1 cellular context compared by ENCODE assay signal in genomic region chr9:95055851-95056551, GRCh38.
A peak's percentile ranks its signal among the peaks of the same experiment; 100 is the strongest.
TF ChIP-seq lines count a peak whose summit lies in the region.

No MANE protein-coding gene starts in this region.

TF ChIP-seq in HEK293, 187 proteins besides CTCF, POLR2A, EP300 and RAD21 (continued from another document):
- TF ChIP-seq ZBTB11 (tag by site-specific recombination; conservative IDR thresholded peaks at IDR 0.05; ENCODE audit: low read depth), result no peak
- no peak for TF ChIP-seq ZSCAN4 (tag by site-specific recombination; IDR thresholded peaks at IDR 0.05)
- peak; percentile 68 for TF ChIP-seq ATF2 (tag by site-specific recombination; IDR thresholded peaks at IDR 0.05; ENCODE audit: low read depth)
- TF ChIP-seq ZNF629 (tag by site-specific recombination; IDR thresholded peaks at IDR 0.05), result peak; percentile 56
